ENCODE assay signal across 1 cellular context in genomic region chr7:17882685-17883084, GRCh38.
TF ChIP-seq lines count a peak whose summit lies in the region.

No MANE protein-coding gene starts in this region.

TF ChIP-seq in WTC11, 78 proteins besides CTCF, POLR2A, EP300 and RAD21 (continued from another document):
- TF ChIP-seq ARID4B (CRISPR knock-in tag; IDR thresholded peaks at IDR 0.05; ENCODE audit: borderline replicate concordance) (no peak), PREB (CRISPR knock-in tag; IDR thresholded peaks at IDR 0.05; ENCODE audit: borderline replicate concordance) (no peak)
